Comparison of ENCODE assay signal across 8 cellular contexts in genomic region chr12:49537709-49538601, GRCh38. TPM values are rescaled to one million over a fixed set of nuclear protein-coding genes. Genes with fewer than 3 reads are reported as not detected.
A peak's percentile ranks its signal among the peaks of the same experiment; 100 is the strongest.
DNase-seq lines count a peak whose midpoint lies in the region; ATAC-seq, FAIRE-seq and TF ChIP-seq lines count a peak whose summit lies in the region.

No MANE protein-coding gene starts in this region.

- 0 out of 2 replicates have a peak overlapping the region, but pooled peaks have one; percentile 50 for H2BK12ac ChIP-seq in H1 (ENCODE audit: low read depth, low read length)

- no peaks in the 10 kb centered on the region for H3K9me3 Mint-ChIP-seq in naive thymus-derived CD8-positive, alpha-beta T cell

- H3K27me3 Mint-ChIP-seq in naive thymus-derived CD8-positive, alpha-beta T cell, result peaks cover 0 to 5% (median 0%) of the 10 kb centered on the region in 5 donors

- no peaks in the 10 kb centered on the region for H3K79me1 ChIP-seq in H1 (ENCODE audit: low read depth, low read length)

- H3K27ac ChIP-seq in HEK293 (ENCODE audit: extremely low read depth, low read depth, low read length), result peak overlapping the region; percentile 1; the same call in 1 of the 2 replicates
- peak overlapping the region; percentile 23; the same call in 1 of the 2 replicates for H3K27ac ChIP-seq in VCaP
- H3K27ac ChIP-seq in H1 (ENCODE audit: low read depth, low read length), result no peak overlapping the region
- no peak overlapping the region for H3K27ac ChIP-seq in urinary bladder (ENCODE audit: low read depth)

- no peak overlapping the region for H4K5ac ChIP-seq in H1 (ENCODE audit: insufficient read length, low read depth, low read length)

- no peak overlapping the region for H2AK5ac ChIP-seq in H1 (ENCODE audit: low read depth, low read length)

- H3K18ac ChIP-seq in H1 (ENCODE audit: extremely low read depth, low read length), result no peak overlapping the region; the same call in none of the 2 replicates

- H3K79me2 ChIP-seq in H1 (ENCODE audit: control insufficient read depth in 1 of 2, insufficient read depth in 2 of 2, low read length in 2 of 2), result no peaks in the 10 kb centered on the region

- H2BK5ac ChIP-seq in H1 (ENCODE audit: low read depth, low read length), result no peak overlapping the region

- H3K4me1 Mint-ChIP-seq in naive thymus-derived CD8-positive, alpha-beta T cell, result peaks cover 19 to 44% (median 38%) of the 10 kb centered on the region in 4 donors

- H4K8ac ChIP-seq in H1 (ENCODE audit: extremely low read depth, insufficient read depth, low read length), result peak overlapping the region; percentile 72

- peak overlapping the region; percentile 35 for H3K4me3 ChIP-seq in AG09309 (ENCODE audit: control insufficient read depth, low read depth, low read length)
- peak overlapping the region; percentile 30 for H3K4me3 ChIP-seq in HEK293 (ENCODE audit: low read depth, low read length)
- peak overlapping the region; percentile 29 to 56 (median 38) for H3K4me3 ChIP-seq in H1 (ENCODE audit: extremely low read depth in 1 of 4, insufficient read depth in 2 of 4, low read depth in 3 of 4, low read length in 4 of 4)
- peak overlapping the region; percentile 53 for H3K4me3 ChIP-seq in urinary bladder (ENCODE audit: low read depth, low read length)

- no peak overlapping the region for H3K9ac ChIP-seq in H1 (replicated peaks in 1 of 4; ENCODE audit: extremely low read depth in 1 of 4, low read depth in 3 of 4, low read length in 3 of 4)

- peaks cover 2 to 9% of the 10 kb centered on the region in 2 experiments for H4K20me1 ChIP-seq in H1 (replicated peaks in 1 of 2; ENCODE audit: control insufficient read depth in 1 of 2, insufficient read depth in 2 of 2, low read length in 2 of 2)

- no peak overlapping the region for H3K4ac ChIP-seq in H1 (replicated peaks; ENCODE audit: insufficient read length, low read depth, low read length)

- H3K9me3 ChIP-seq in HEK293 (ENCODE audit: control insufficient read depth, insufficient read depth, low read depth, low read length), result no peaks in the 10 kb centered on the region
- no peaks in the 10 kb centered on the region for H3K9me3 ChIP-seq in H1 (ENCODE audit: insufficient read depth in 2 of 2, low read depth in 1 of 2, low read length in 1 of 2)

- CTCF ChIA-PET in HEK293 (lab: Yijun Ruan, JAX), result interaction anchor here (0.6 to 1.5 kb wide), 10 partner anchors 16 to 249 kb away, joined by 3 to 6 read pairs (median 4); partner anchors contain the start of gene TMBIM6
- CTCF ChIA-PET in H1 (lab: Charles Lee; ENCODE audit: partially characterized antibody), result interaction anchor here (0.5 to 7.8 kb wide), 15 partner anchors 9 to 249 kb away, joined by 3 to 91 read pairs (median 4); partner anchors contain the start of genes DNAJC22 and PRPH

- WGBS in H1 (ENCODE audit: extremely low coverage in 1 of 2, insufficient coverage in 1 of 2, insufficient read length in 1 of 2, insufficient replicate concordance in 2 of 2, low coverage in 1 of 2, low lambda C conversion rate in 2 of 2, missing lambda C conversion rate in 1 of 2), 2 experiments, result 4% methylated on average over 39 of the region's 73 CpGs; no CpG with 5 or more reads in 1 of the 2 experiments
- 1% methylated on average over 73 of the region's 73 CpGs for WGBS in urinary bladder

- DNase-seq in AG09309 (ENCODE audit: low read depth) (no peak), H1 (ENCODE audit: low read depth in 1 of 2, low spot score in 2 of 2) (no peak), cerebellar nuclear complex (lab: John Stamatoyannopoulos, UW) (no peak)
- peak in 5 of 10 donors; percentile 27 to 36 (median 30) for DNase-seq in naive thymus-derived CD8-positive, alpha-beta T cell

- H2BK120ac ChIP-seq in H1 (replicated peaks; ENCODE audit: low read depth, low read length), result no peak overlapping the region

- H3K4me1 ChIP-seq in HEK293 (ENCODE audit: control insufficient read depth, insufficient read depth, low read length) (peaks cover 2% of the 10 kb centered on the region; the same call in 1 of the 2 replicates), H1 (replicated peaks in 1 of 4; ENCODE audit: control insufficient read depth in 3 of 4, insufficient read depth in 4 of 4, low read length in 3 of 4) (peaks cover 0 to 23% (median 8%) of the 10 kb centered on the region in 4 experiments; a peak in 5 of 7 replicates), urinary bladder (ENCODE audit: insufficient read depth) (no peaks in the 10 kb centered on the region)

- TF ChIP-seq POLR2A in H1 (IDR thresholded peaks at IDR 0.05; ENCODE audit: control extremely low read depth in 1 of 2, low read depth in 2 of 2, low read length in 2 of 2), result no peak

- H2BK15ac ChIP-seq in H1 (ENCODE audit: low read length), result no peak overlapping the region

- H3K36me3 ChIP-seq in HEK293 (ENCODE audit: control insufficient read depth in 2 of 2, insufficient read depth in 1 of 2, low read length in 2 of 2) (no peaks in the 10 kb centered on the region), H1 (ENCODE audit: control insufficient read depth in 2 of 4, insufficient read depth in 4 of 4, low read length in 3 of 4) (peaks cover 0 to 6% (median 0%) of the 10 kb centered on the region in 4 experiments; a peak in 1 of 8 replicates), urinary bladder (ENCODE audit: insufficient read depth) (no peaks in the 10 kb centered on the region)

- no peak for TF ChIP-seq EP300 in H1 (IDR thresholded peaks at IDR 0.05; ENCODE audit: borderline replicate concordance in 1 of 2, low read depth in 2 of 2, low read length in 2 of 2)

- H3K4me3 Mint-ChIP-seq in naive thymus-derived CD8-positive, alpha-beta T cell, result peak overlapping the region; percentile 76 to 89 (median 84)

- POLR2A ChIA-PET in HEK293 (lab: Yijun Ruan, JAX), result interaction anchor here (0.7 to 1.3 kb wide), 3 partner anchors 16 to 187 kb away, joined by 3 to 7 read pairs (median 4); no protein-coding TSS in a partner anchor
- POLR2A ChIA-PET in H1 (lab: Charles Lee; ENCODE audit: partially characterized antibody), result interaction anchor here (0.7 to 2.1 kb wide), 6 partner anchors 30 to 273 kb away, joined by 3 to 5 read pairs (median 4); partner anchors contain the start of genes DNAJC22, MCRS1, SPATS2 and TUBA1C
- POLR2A ChIA-PET in naive thymus-derived CD8-positive, alpha-beta T cell (lab: Charles Lee), result interaction anchor here (0.6 to 4.4 kb wide), 6 partner anchors 11 to 492 kb away, joined by 3 to 24 read pairs (median 4); partner anchors contain the start of gene RACGAP1

- no peak for FAIRE-seq in H1 (lab: Jason Lieb, UNC)

- no peak overlapping the region for H2BK20ac ChIP-seq in H1 (ENCODE audit: low read length)

- TF ChIP-seq RAD21 in H1 (IDR thresholded peaks at IDR 0.05 in 1 of 2, conservative IDR thresholded peaks at IDR 0.05 in 1 of 2; ENCODE audit: low read depth in 2 of 2, low read length in 2 of 2), result no peak

- H3K27ac Mint-ChIP-seq in naive thymus-derived CD8-positive, alpha-beta T cell, result peak overlapping the region in 8 of 10 donors; percentile 19 to 88 (median 63)

- H3K56ac ChIP-seq in H1 (replicated peaks; ENCODE audit: insufficient read length, low read depth, low read length), result no peak overlapping the region

- H3K36me3 Mint-ChIP-seq in naive thymus-derived CD8-positive, alpha-beta T cell, result no peaks in the 10 kb centered on the region

- H3K14ac ChIP-seq in H1 (ENCODE audit: insufficient read length), result no peak overlapping the region

- no peak overlapping the region for H2AFZ ChIP-seq in H1 (ENCODE audit: low read length)

- H4K91ac ChIP-seq in H1 (replicated peaks; ENCODE audit: insufficient read length, low read length), result no peak overlapping the region

- H3K4me2 ChIP-seq in H1 (ENCODE audit: insufficient read depth in 1 of 2, low read depth in 2 of 2, low read length in 2 of 2), result peak overlapping the region; percentile 69 to 95

- peaks cover 59 to 79% (median 76%) of the 10 kb centered on the region in 4 experiments for H3K27me3 ChIP-seq in H1 (replicated peaks in 1 of 4; ENCODE audit: control insufficient read depth in 3 of 4, extremely low read depth in 1 of 4, insufficient read depth in 3 of 4, low read length in 3 of 4)

- H3K23ac ChIP-seq in H1 (ENCODE audit: insufficient read length), result no peak overlapping the region

- TF ChIP-seq CTCF in AG09309 (IDR thresholded peaks at IDR 0.05; ENCODE audit: control insufficient read depth, insufficient read depth, low read depth, low read length, missing control alignments), result no peak
- peak; percentile 51; the same call in 1 of the 2 replicates for TF ChIP-seq CTCF in HEK293 (tag by site-specific recombination; IDR thresholded peaks at IDR 0.05)
- TF ChIP-seq CTCF in VCaP (conservative IDR thresholded peaks at IDR 0.05), result peak; percentile 29
- TF ChIP-seq CTCF in H1 (IDR thresholded peaks at IDR 0.05; ENCODE audit: control extremely low read depth in 1 of 3, insufficient read depth in 1 of 3, low read depth in 1 of 3, low read length in 3 of 3), result peak in 1 of 3 experiments; percentile 25; a peak in 1 of 4 replicates

- ATAC-seq in naive thymus-derived CD8-positive, alpha-beta T cell, result peak; percentile 19 to 22
- ATAC-seq in HG02981 (IDR thresholded peaks at IDR 0.05; ENCODE audit: unreplicated experiment), result no peak

- H3K23me2 ChIP-seq in H1 (ENCODE audit: low read depth, low read length), result peaks cover 9% of the 10 kb centered on the region

RNA-seq across cellular contexts. Expression of gene KCNH3, which starts 0.9 kb away (rescaled TPM):
- total RNA-seq in H1 (2021; fragmentation: NEBNext Ultra II Directional; extraction: Animal tissue kit (Norgen Biotek cat#: 25700)), result 0.24 and 0.36 TPM in 2 replicates
- polyA plus RNA-seq in H1 (2011; rRNA removed), result 0.47 and 0.50 TPM in 2 replicates
- 0.50 TPM for polyA plus RNA-seq in H1 (2011; cell fraction: cytosol; rRNA removed)
- polyA plus RNA-seq in H1 (2011; cell fraction: nucleus; rRNA removed), result 1.6 TPM
- polyA plus RNA-seq in H1 (2012, experiment 1 of 2), result 0.24 to 0.67 TPM (median 0.60 TPM) in 3 of 4 replicates, not detected in the other
- polyA plus RNA-seq in H1 (2012, experiment 2 of 2), result 0.18 TPM
- polyA plus RNA-seq in H1 (2013, experiment 1 of 2), result 0.36 TPM
- 0.15 TPM for polyA plus RNA-seq in H1 (2013, experiment 2 of 2)
- 0.17 and 0.19 TPM in 2 replicates for polyA minus RNA-seq in H1 (2011; rRNA and poly(A)+ RNA removed)
- polyA minus RNA-seq in H1 (2011; cell fraction: cytosol; rRNA and poly(A)+ RNA removed), result not detected
- polyA minus RNA-seq in H1 (2011; cell fraction: nucleus; rRNA and poly(A)+ RNA removed), result 0.80 TPM
- 1 to 10 TPM; 7.1 to 8.5 TPM for total RNA-seq in naive thymus-derived CD8-positive, alpha-beta T cell
- polyA plus RNA-seq in naive thymus-derived CD8-positive, alpha-beta T cell, result 1 to 10 TPM; 2.4 to 5.7 (median 3.4) TPM
- total RNA-seq in urinary bladder, result 0.58 TPM
- polyA plus RNA-seq in urinary bladder, result 0.28 TPM

RNA-seq across cellular contexts. Expression of gene MCRS1, which starts 30.0 kb away (rescaled TPM):
- total RNA-seq in H1 (2021; fragmentation: NEBNext Ultra II Directional; extraction: Animal tissue kit (Norgen Biotek cat#: 25700)), result 90.3 and 92.5 TPM in 2 replicates
- polyA plus RNA-seq in H1 (2011; rRNA removed) (139 and 170 TPM in 2 replicates), urinary bladder (48.3 TPM)
- 135 TPM for polyA plus RNA-seq in H1 (2011; cell fraction: cytosol; rRNA removed)
- 210 TPM for polyA plus RNA-seq in H1 (2011; cell fraction: nucleus; rRNA removed)
- 51.5 to 92.0 TPM (median 89.3 TPM) in 4 replicates for polyA plus RNA-seq in H1 (2012, experiment 1 of 2)
- 112 TPM for polyA plus RNA-seq in H1 (2012, experiment 2 of 2)
- 54.6 TPM for polyA plus RNA-seq in H1 (2013, experiment 1 of 2)
- 56.7 TPM for polyA plus RNA-seq in H1 (2013, experiment 2 of 2)
- polyA minus RNA-seq in H1 (2011; rRNA and poly(A)+ RNA removed), result 83.5 and 103 TPM in 2 replicates
- 48.8 TPM for polyA minus RNA-seq in H1 (2011; cell fraction: cytosol; rRNA and poly(A)+ RNA removed)
- 55.8 TPM for polyA minus RNA-seq in H1 (2011; cell fraction: nucleus; rRNA and poly(A)+ RNA removed)
- total RNA-seq in naive thymus-derived CD8-positive, alpha-beta T cell, result 10 to 100 TPM; 94.4 to 99.7 TPM
- 10 to 100 TPM; 52.2 to 58.0 (median 56.0) TPM for polyA plus RNA-seq in naive thymus-derived CD8-positive, alpha-beta T cell
- 23.0 TPM for total RNA-seq in urinary bladder

Comparison
In these comparisons a context has a peak if more than half of its experiments do, and no peak if none do; other contexts are left out.
1. H3K27ac ChIP-seq: peak in HEK293 (single experiment) and VCaP (single experiment); none in H1 (single experiment) and urinary bladder (single experiment).
2. Peak in every context shown above with its lines, with median percentiles within 50 percentile points of each other: H3K4me3 ChIP-seq.